ENCODE assay signal across 22 cellular contexts in genomic region chr3:130933801-130934345, GRCh38. TPM values are rescaled to one million over a fixed set of nuclear protein-coding genes. Genes with fewer than 3 reads are reported as not detected.
DNase-seq lines count a peak whose midpoint lies in the region; ATAC-seq, FAIRE-seq and TF ChIP-seq lines count a peak whose summit lies in the region.
"Had no signal": no experiment of that assay in that cellular context is flagged by ENCODE, and none has a peak within 500 bp of the region (broad histone marks: within the 10 kb centered on the region; RNA-seq: fewer than 3 reads in every experiment).

No MANE protein-coding gene starts in this region.

- no peak overlapping the region for H4K8ac ChIP-seq in mesenchymal stem cell (ENCODE audit: low read length)

- H3K4me2 ChIP-seq in Karpas-422 (ENCODE audit: low read depth, low read length, poor library complexity, severe bottlenecking) (no peak overlapping the region), mesenchymal stem cell (ENCODE audit: low read length, poor library complexity, severe bottlenecking) (no peak overlapping the region)

- H2BK5ac ChIP-seq in mesenchymal stem cell (ENCODE audit: low read depth, low read length, poor library complexity, severe bottlenecking) = no peak overlapping the region

- no peak overlapping the region for H4K91ac ChIP-seq in mesenchymal stem cell (ENCODE audit: low read length)

- H4K20me1 ChIP-seq in Karpas-422 (ENCODE audit: insufficient read depth, low read depth, low read length) = no peaks in the 10 kb centered on the region

- H3K27me3 ChIP-seq in Karpas-422 (ENCODE audit: low read length) (no peaks in the 10 kb centered on the region), mesenchymal stem cell (ENCODE audit: control insufficient read depth in 1 of 2, insufficient read depth in 1 of 2, low read length in 2 of 2) (no peaks in the 10 kb centered on the region)
- no peaks in the 10 kb centered on the region for H3K27me3 ChIP-seq in effector memory CD4-positive, alpha-beta T cell (replicated peaks; ENCODE audit: control insufficient read depth, insufficient read depth, low read length, poor library complexity, severe bottlenecking)
- H3K27me3 ChIP-seq: esophagus muscularis mucosa, pancreas, transverse colon had no signal

- no peak for ATAC-seq in HG03520 (IDR thresholded peaks at IDR 0.05; ENCODE audit: unreplicated experiment)
- ATAC-seq: activated naive CD8-positive, alpha-beta T cell treated with anti-CD3 and anti-CD28 coated beads, Interleukin-2, amount 50 U/mL, for 24 hours; pancreas; sciatic nerve; stimulated activated naive B cell treated with anti-CD40 and anti-IgM and Interleukin-4, amounts not matched to agents 10 μg/mL and 1 μg/mL and 100 μg/mL, for 72 hours had no signal

- no CpG with 5 or more reads among the region's 1 CpG for WGBS in mesenchymal stem cell

- H3K4me1 ChIP-seq in Karpas-422 (ENCODE audit: low read length) = peaks cover 68% of the 10 kb centered on the region
- H3K4me1 ChIP-seq in mesenchymal stem cell (ENCODE audit: control insufficient read depth, insufficient read depth, low read depth, low read length) = no peaks in the 10 kb centered on the region
- no peaks in the 10 kb centered on the region for H3K4me1 ChIP-seq in effector memory CD4-positive, alpha-beta T cell (ENCODE audit: control insufficient read depth, insufficient read depth, low read length, poor library complexity, severe bottlenecking)
- H3K4me1 ChIP-seq: esophagus muscularis mucosa, pancreas, transverse colon had no signal

- peaks cover 79% of the 10 kb centered on the region for H3K36me3 ChIP-seq in Karpas-422 (ENCODE audit: insufficient read depth, low read length)
- peaks cover 0 to 32% of the 10 kb centered on the region in 2 experiments for H3K36me3 ChIP-seq in mesenchymal stem cell (ENCODE audit: control insufficient read depth in 1 of 2, insufficient read depth in 2 of 2, low read depth in 1 of 2, low read length in 2 of 2)
- peaks cover 14% of the 10 kb centered on the region for H3K36me3 ChIP-seq in effector memory CD4-positive, alpha-beta T cell (ENCODE audit: control insufficient read depth, insufficient read depth, low read length)
- H3K36me3 ChIP-seq: pancreas had no signal

- no peak overlapping the region for H2BK15ac ChIP-seq in mesenchymal stem cell (ENCODE audit: low read depth, poor library complexity, severe bottlenecking)

- no peak overlapping the region for H2BK120ac ChIP-seq in mesenchymal stem cell (ENCODE audit: low read depth, low read length)

- H2BK12ac ChIP-seq in mesenchymal stem cell (ENCODE audit: low read length in 2 of 2) = no peak overlapping the region

- H3K9ac ChIP-seq in Karpas-422 (ENCODE audit: low read length) (no peak overlapping the region), mesenchymal stem cell (ENCODE audit: low read length) (peak overlapping the region; percentile 16)

- no peak for TF ChIP-seq POLR2A in H54 (IDR thresholded peaks at IDR 0.05; ENCODE audit: low read depth, low read length)

- H2AK5ac ChIP-seq in mesenchymal stem cell (ENCODE audit: low read length, severe bottlenecking) = no peak overlapping the region

- H2AFZ ChIP-seq in Karpas-422 (ENCODE audit: low read length) (no peak overlapping the region), mesenchymal stem cell (ENCODE audit: low read depth, low read length) (no peak overlapping the region)

- H3K4me3 ChIP-seq in Karpas-422 (ENCODE audit: low read length) (no peak overlapping the region), mesenchymal stem cell (ENCODE audit: insufficient read depth in 1 of 2, low read depth in 1 of 2, low read length in 2 of 2) (no peak overlapping the region)
- no peak overlapping the region for H3K4me3 ChIP-seq in effector memory CD4-positive, alpha-beta T cell (ENCODE audit: insufficient read depth, low read depth, low read length, poor library complexity, severe bottlenecking)
- H3K4me3 ChIP-seq: esophagus muscularis mucosa, pancreas, transverse colon had no signal

- peak overlapping the region; percentile 98 for H3K27ac ChIP-seq in Karpas-422 (ENCODE audit: low read length)
- H3K27ac ChIP-seq in mesenchymal stem cell (ENCODE audit: low read length, poor library complexity, severe bottlenecking) = no peak overlapping the region
- H3K27ac ChIP-seq in effector memory CD4-positive, alpha-beta T cell (ENCODE audit: insufficient read depth, low read length, poor library complexity, severe bottlenecking) = no peak overlapping the region
- H3K27ac ChIP-seq: esophagus muscularis mucosa, pancreas, transverse colon had no signal

- H3K79me2 ChIP-seq in Karpas-422 (ENCODE audit: low read length) = peaks cover 95% of the 10 kb centered on the region

- DNase-seq in ELR (ENCODE audit: low read depth) (peak; percentile 19), Karpas-422 (no peak), amniotic epithelial cell (ENCODE audit: low read depth) (peak; percentile 57), mesenchymal stem cell (peak; percentile 19), ureter (ENCODE audit: low spot score) (no peak), H54 (ENCODE audit: insufficient read length, low spot score) (no peak)
- DNase-seq in effector memory CD4-positive, alpha-beta T cell = no peak
- DNase-seq: activated naive CD8-positive, alpha-beta T cell treated with anti-CD3 and anti-CD28 coated beads, Interleukin-2, amount 50 U/mL, for 24 hours; CD4-positive, alpha-beta memory T cell; DMS53; effector CD4-positive, alpha-beta T cell; head of caudate nucleus; KG1; NCI-H1105; NCI-H526; pancreas; SHP77; stimulated activated naive B cell treated with anti-CD40 and anti-IgM and Interleukin-4, amounts not matched to agents 10 μg/mL and 1 μg/mL and 100 μg/mL, for 72 hours; transverse colon had no signal

- H3K9me3 ChIP-seq in Karpas-422 (ENCODE audit: low read length) = no peaks in the 10 kb centered on the region
- no peaks in the 10 kb centered on the region for H3K9me3 ChIP-seq in mesenchymal stem cell (ENCODE audit: control insufficient read depth, low read length)
- H3K9me3 ChIP-seq in effector memory CD4-positive, alpha-beta T cell (ENCODE audit: control insufficient read depth, low read length) = no peaks in the 10 kb centered on the region
- H3K9me3 ChIP-seq: esophagus muscularis mucosa, pancreas, transverse colon had no signal

- no peaks in the 10 kb centered on the region for H3K9me2 ChIP-seq in Karpas-422 (replicated peaks; ENCODE audit: insufficient read depth, low read length)

- no peak overlapping the region for H3K18ac ChIP-seq in mesenchymal stem cell (ENCODE audit: low read depth in 1 of 2, low read length in 2 of 2)

- FAIRE-seq in H54 (lab: Jason Lieb, UNC) = no peak
- FAIRE-seq: pancreas had no signal

- H3K14ac ChIP-seq in mesenchymal stem cell (ENCODE audit: low read length in 2 of 2) = no peak overlapping the region

- no peak overlapping the region for H3K23ac ChIP-seq in mesenchymal stem cell (ENCODE audit: low read length in 2 of 2)

- no peak overlapping the region for H3K4ac ChIP-seq in mesenchymal stem cell (ENCODE audit: low read depth in 1 of 2, low read length in 2 of 2)

- H3K79me1 ChIP-seq in mesenchymal stem cell (replicated peaks; ENCODE audit: low read length, poor library complexity, severe bottlenecking) = peaks cover 6% of the 10 kb centered on the region

RNA-seq across cellular contexts. Expression of gene ATP2C1, which starts 40.0 kb away (rescaled TPM):
- 133 and 179 TPM in 2 replicates for total RNA-seq in Karpas-422 (2014; rRNA removed; shearing (Covaris generic); ENCODE audit: low replicate concordance)
- 55.3 TPM for polyA plus RNA-seq in mesenchymal stem cell (2013, experiment 1 of 2)
- polyA plus RNA-seq in mesenchymal stem cell (2013, experiment 2 of 2) = 55.5 TPM
- 86.9 TPM for total RNA-seq in ureter

Comparison
In these comparisons a context has a peak if more than half of its experiments do, and no peak if none do; other contexts are left out.
1. DNase-seq: peak in ELR (single experiment), amniotic epithelial cell (single experiment) and mesenchymal stem cell (single experiment); none in Karpas-422 (single experiment), ureter (single experiment), effector memory CD4-positive, alpha-beta T cell (0 of 3) and H54 (single experiment).